ENCODE assay signal across 9 cellular contexts in genomic region chr16:29820730-29821662, GRCh38. TPM values are rescaled to one million over a fixed set of nuclear protein-coding genes. Genes with fewer than 3 reads are reported as not detected.
DNase-seq lines count a peak whose midpoint lies in the region; ATAC-seq and TF ChIP-seq lines count a peak whose summit lies in the region.
"Had no signal": no experiment of that assay in that cellular context is flagged by ENCODE, and none has a peak within 500 bp of the region (broad histone marks: within the 10 kb centered on the region; RNA-seq: fewer than 3 reads in every experiment).

No MANE protein-coding gene starts in this region.

- no peak for TF ChIP-seq CTCF in coronary artery (IDR thresholded peaks at IDR 0.05)

- peak overlapping the region; percentile 75 to 87 for H3K27ac ChIP-seq in coronary artery
- H3K27ac ChIP-seq: VCaP had no signal

- in situ Hi-C loops in KBM-7 (cut with MboI; ENCODE audit: low pct_unique_long_range_greater_than_20kb, low sequenced_read_pairs): no loop called here

- H3K27ac Mint-ChIP-seq in T-cell: peak overlapping the region; percentile 96
- peak overlapping the region; percentile 90 to 98 (median 95) for H3K27ac Mint-ChIP-seq in naive thymus-derived CD8-positive, alpha-beta T cell

- CTCF ChIA-PET in T-cell (lab: Charles Lee): interaction anchor here in 1 of 2 donors (0.6 to 2.7 kb wide), 7 partner anchors 11 to 120 kb away, joined by 3 to 13 read pairs (median 4); partner anchors contain the start of gene KIF22

- H3K4me1 Mint-ChIP-seq in T-cell: peaks cover 74 to 85% (median 78%) of the 10 kb centered on the region in 3 donors
- H3K4me1 Mint-ChIP-seq in naive thymus-derived CD8-positive, alpha-beta T cell: peaks cover 36 to 87% (median 79%) of the 10 kb centered on the region in 4 donors

- peaks cover 16% of the 10 kb centered on the region for H3K36me3 Mint-ChIP-seq in T-cell
- peaks cover 0 to 28% (median 3%) of the 10 kb centered on the region in 3 donors for H3K36me3 Mint-ChIP-seq in naive thymus-derived CD8-positive, alpha-beta T cell

- ATAC-seq in HG02571 (IDR thresholded peaks at IDR 0.05; ENCODE audit: unreplicated experiment): peak; percentile 54
- ATAC-seq in T-cell (replicated peaks in 1 of 4): peak; percentile 1 to 31 (median 8)
- ATAC-seq in naive thymus-derived CD8-positive, alpha-beta T cell: peak; percentile 14 to 25
- ATAC-seq in GM19467 (IDR thresholded peaks at IDR 0.05; ENCODE audit: unreplicated experiment): no peak

- H3K27me3 Mint-ChIP-seq in T-cell: no peaks in the 10 kb centered on the region
- H3K27me3 Mint-ChIP-seq in naive thymus-derived CD8-positive, alpha-beta T cell: no peaks in the 10 kb centered on the region

- H3K4me3 Mint-ChIP-seq in T-cell: peak overlapping the region; percentile 94 to 98 (median 95)
- peak overlapping the region; percentile 94 to 99 (median 97) for H3K4me3 Mint-ChIP-seq in naive thymus-derived CD8-positive, alpha-beta T cell

- POLR2A ChIA-PET in T-cell (lab: Charles Lee): no interaction called here
- POLR2A ChIA-PET in naive thymus-derived CD8-positive, alpha-beta T cell (lab: Charles Lee): interaction anchor here (0.7 to 9.6 kb wide), 11 partner anchors 11 to 153 kb away, joined by 3 to 204 read pairs (median 6); partner anchors contain the start of genes CDIPT, KIF22, MAZ and PRRT2

- H3K4me3 ChIP-seq in coronary artery: peak overlapping the region; percentile 81

- H3K9me3 Mint-ChIP-seq in T-cell: no peaks in the 10 kb centered on the region
- no peaks in the 10 kb centered on the region for H3K9me3 Mint-ChIP-seq in naive thymus-derived CD8-positive, alpha-beta T cell

- DNase-seq in EL: peak; percentile 44
- peak in 16 of 34 experiments; percentile 25 to 54 (median 46) for DNase-seq in T-cell
- peak; percentile 80 for DNase-seq in coronary artery (ENCODE audit: low spot score)
- DNase-seq in naive thymus-derived CD8-positive, alpha-beta T cell: peak in 6 of 10 donors; percentile 21 to 55 (median 37)
- no peak for DNase-seq in RKO (ENCODE audit: low spot score)
- no peak for DNase-seq in KBM-7

RNA-seq across cellular contexts. Expression of gene MVP, which starts 0.7 kb away (rescaled TPM):
- total RNA-seq in T-cell: 100 to 1,000 TPM; 140 to 173 (median 158) TPM
- total RNA-seq in naive thymus-derived CD8-positive, alpha-beta T cell: 100 to 1,000 TPM; 123 to 132 TPM
- 100 to 1,000 TPM; 120 to 160 (median 134) TPM for polyA plus RNA-seq in naive thymus-derived CD8-positive, alpha-beta T cell

RNA-seq across cellular contexts. Expression of gene PAGR1, which starts 5.0 kb away (rescaled TPM):
- total RNA-seq in T-cell: 10 to 100 TPM; 16.0 to 47.2 (median 40.6) TPM
- 10 to 100 TPM; 31.3 to 35.9 TPM for total RNA-seq in naive thymus-derived CD8-positive, alpha-beta T cell
- 10 to 100 TPM; 51.4 to 57.5 (median 55.5) TPM for polyA plus RNA-seq in naive thymus-derived CD8-positive, alpha-beta T cell

RNA-seq across cellular contexts. Expression of gene PRRT2, which starts 9.0 kb away (rescaled TPM):
- total RNA-seq in T-cell: 1 to 10 TPM; 2.4 to 7.9 (median 4.4) TPM
- 1 to 10 TPM; 1.5 to 1.6 TPM for total RNA-seq in naive thymus-derived CD8-positive, alpha-beta T cell
- under 1 TPM in 2 of 3 donors, not detected in 1; 0.14 to 0.21 TPM for polyA plus RNA-seq in naive thymus-derived CD8-positive, alpha-beta T cell

RNA-seq across cellular contexts. Expression of gene MAZ, which starts 14.7 kb away (rescaled TPM):
- total RNA-seq in T-cell: 100 to 1,000 TPM; 240 to 326 (median 305) TPM
- 100 to 1,000 TPM; 278 to 282 TPM for total RNA-seq in naive thymus-derived CD8-positive, alpha-beta T cell
- polyA plus RNA-seq in naive thymus-derived CD8-positive, alpha-beta T cell: 10 to 100 TPM; 50.3 to 74.6 (median 58.8) TPM

RNA-seq across cellular contexts. Expression of gene KIF22, which starts 30.4 kb away (rescaled TPM):
- 10 to 100 TPM; 84.1 to 95.2 (median 84.9) TPM for total RNA-seq in T-cell
- 10 to 100 TPM; 79.6 to 84.6 TPM for total RNA-seq in naive thymus-derived CD8-positive, alpha-beta T cell
- polyA plus RNA-seq in naive thymus-derived CD8-positive, alpha-beta T cell: 10 to 100 TPM; 36.9 to 45.4 (median 39.6) TPM

Comparison
In these comparisons a context has a peak if more than half of its experiments do, and no peak if none do; other contexts are left out.
1. DNase-seq: peak in EL (single experiment), coronary artery (single experiment) and naive thymus-derived CD8-positive, alpha-beta T cell (6 of 10); none in RKO (single experiment) and KBM-7 (single experiment).